13 cellular contexts compared by ENCODE assay signal in the genomic region with DNA sequence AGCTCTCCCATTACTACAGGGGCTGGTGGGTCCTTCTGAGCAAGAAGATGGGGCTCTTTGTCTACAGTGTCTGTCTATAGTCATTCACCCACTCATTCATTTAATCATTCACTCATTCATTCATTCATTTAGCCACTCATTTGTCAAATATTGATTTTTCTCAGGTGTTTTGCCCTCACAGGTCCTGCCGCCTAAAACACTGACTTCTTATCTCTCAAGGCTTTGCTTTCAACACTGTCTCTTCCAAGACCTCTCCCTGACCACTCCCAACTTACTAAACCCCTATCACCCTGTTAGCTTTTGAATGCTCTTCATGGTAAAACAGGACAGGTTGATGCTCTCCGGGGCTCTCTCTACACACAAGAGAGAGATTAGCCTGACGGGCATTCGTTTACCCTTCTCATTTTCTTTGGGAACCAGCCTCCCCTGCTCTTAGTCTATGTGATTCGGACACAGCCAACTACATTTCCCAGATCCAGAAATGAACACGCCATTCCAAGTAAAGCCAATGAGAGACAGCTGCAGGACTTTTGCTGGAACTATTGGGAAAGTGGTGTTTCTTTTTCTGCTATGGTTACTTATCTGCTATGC. TPM values are rescaled to one million over a fixed set of nuclear protein-coding genes. Genes with fewer than 3 reads are reported as not detected.
DNase-seq lines count a peak whose midpoint lies in the region; ATAC-seq and TF ChIP-seq lines count a peak whose summit lies in the region.
"Had no signal": no experiment of that assay in that cellular context is flagged by ENCODE, and none has a peak within 500 bp of the region (broad histone marks: within the 10 kb centered on the region; RNA-seq: fewer than 3 reads in every experiment).

No MANE protein-coding gene starts in this region.

- POLR2A ChIA-PET in activated CD8-positive, alpha-beta T cell treated with anti-CD3 and anti-CD28 coated beads for 36 hours (lab: Charles Lee) = interaction anchor here (0.7 to 2.5 kb wide), 8 partner anchors 9 to 90 kb away, joined by 3 to 11 read pairs (median 3); a partner anchor contains a TSS

- peak overlapping the region; percentile 98 for H3K27ac Mint-ChIP-seq in T-helper 2 cell treated with Interferon-gamma antibody and Interleukin-4, amounts not matched to agents 5 μg/mL and 100 μg/mL, for 36 hours
- peak overlapping the region; percentile 94 for H3K27ac Mint-ChIP-seq in activated CD8-positive, alpha-beta T cell treated with anti-CD3 and anti-CD28 coated beads for 36 hours

- H2AFZ ChIP-seq in osteoblast (ENCODE audit: low read length) = no peak overlapping the region

- CTCF ChIA-PET in activated CD8-positive, alpha-beta T cell treated with anti-CD3 and anti-CD28 coated beads for 36 hours (lab: Charles Lee) = interaction anchor here (0.9 to 2.9 kb wide), 3 partner anchors 45 to 64 kb away, joined by 3 to 9 read pairs (median 4); a partner anchor contains a TSS

- H3K4me1 Mint-ChIP-seq in T-helper 2 cell treated with Interferon-gamma antibody and Interleukin-4, amounts not matched to agents 5 μg/mL and 100 μg/mL, for 36 hours (ENCODE audit: low read depth) = peaks cover 58% of the 10 kb centered on the region
- H3K4me1 Mint-ChIP-seq in activated CD8-positive, alpha-beta T cell treated with anti-CD3 and anti-CD28 coated beads for 36 hours (ENCODE audit: low read depth) = peaks cover 78% of the 10 kb centered on the region

- no peak for DNase-seq in T-helper 2 cell treated with Interferon-gamma antibody and Interleukin-4, amounts not matched to agents 5 μg/mL and 100 μg/mL, for 36 hours (ENCODE audit: low spot score)
- no peak for DNase-seq in T-helper 2 cell
- no peak for DNase-seq in activated CD8-positive, alpha-beta T cell treated with anti-CD3 and anti-CD28 coated beads for 36 hours
- DNase-seq in osteoblast (ENCODE audit: insufficient read length, low spot score, missing footprints) = peak; percentile 62
- DNase-seq in NCI-H1436 treated with DMSO at 0.1 percent for 48 hours (lab: John Stamatoyannopoulos, UW) = no peak
- no peak for DNase-seq in stimulated activated CD8-positive, alpha-beta memory T cell treated with anti-CD3 and anti-CD28 coated beads, Interleukin-4, amount 100 ng/mL, for 48 hours
- DNase-seq: midbrain, NCI-H187 treated with DMSO at 0.1 percent for 48 hours, SHP77 had no signal

- peaks cover 6% of the 10 kb centered on the region for H3K27me3 ChIP-seq in osteoblast (ENCODE audit: insufficient read depth, low read length)
- H3K27me3 ChIP-seq: right lobe of liver had no signal

- peaks cover 6% of the 10 kb centered on the region for H3K36me3 Mint-ChIP-seq in T-helper 2 cell treated with Interferon-gamma antibody and Interleukin-4, amounts not matched to agents 5 μg/mL and 100 μg/mL, for 36 hours (ENCODE audit: low read depth)
- H3K36me3 Mint-ChIP-seq in activated CD8-positive, alpha-beta T cell treated with anti-CD3 and anti-CD28 coated beads for 36 hours (ENCODE audit: low read depth) = peaks cover 9% of the 10 kb centered on the region

- ATAC-seq in HG02571 (IDR thresholded peaks at IDR 0.05; ENCODE audit: unreplicated experiment) = peak; percentile 11
- ATAC-seq in activated CD8-positive, alpha-beta T cell treated with anti-CD3 and anti-CD28 coated beads for 36 hours = no peak
- ATAC-seq in GM18861 (IDR thresholded peaks at IDR 0.05; ENCODE audit: unreplicated experiment) = no peak

- no peaks in the 10 kb centered on the region for H3K36me3 ChIP-seq in osteoblast (ENCODE audit: insufficient read depth, low read length)
- H3K36me3 ChIP-seq: right lobe of liver had no signal

- H3K4me1 ChIP-seq in osteoblast (ENCODE audit: insufficient read depth, low read length) = no peaks in the 10 kb centered on the region
- H3K4me1 ChIP-seq: right lobe of liver had no signal

- no peak for TF ChIP-seq CTCF in activated CD8-positive, alpha-beta T cell treated with anti-CD3 and anti-CD28 coated beads for 36 hours (IDR thresholded peaks at IDR 0.05)
- no peak for TF ChIP-seq CTCF in osteoblast (IDR thresholded peaks at IDR 0.05; ENCODE audit: extremely low read depth, low read depth, low read length)

- H4K20me1 ChIP-seq in osteoblast (ENCODE audit: insufficient read depth, low read length) = no peaks in the 10 kb centered on the region

- H3K27ac ChIP-seq in osteoblast (ENCODE audit: low read depth, low read length) = no peak overlapping the region
- H3K27ac ChIP-seq: right lobe of liver had no signal

- no peak overlapping the region for H3K4me2 ChIP-seq in osteoblast (ENCODE audit: insufficient read depth, low read length)

- H3K4me3 ChIP-seq in osteoblast (ENCODE audit: insufficient read depth, low read length) = no peak overlapping the region
- H3K4me3 ChIP-seq: right lobe of liver had no signal

- no peaks in the 10 kb centered on the region for H3K27me3 Mint-ChIP-seq in T-helper 2 cell treated with Interferon-gamma antibody and Interleukin-4, amounts not matched to agents 5 μg/mL and 100 μg/mL, for 36 hours (ENCODE audit: low read depth)
- H3K27me3 Mint-ChIP-seq in activated CD8-positive, alpha-beta T cell treated with anti-CD3 and anti-CD28 coated beads for 36 hours = no peaks in the 10 kb centered on the region

- intact Hi-C loops in activated CD8-positive, alpha-beta T cell treated with anti-CD3 and anti-CD28 coated beads for 36 hours (cut with micrococcal nuclease) = no loop called here

- peaks cover 8% of the 10 kb centered on the region for H3K9me3 Mint-ChIP-seq in T-helper 2 cell treated with Interferon-gamma antibody and Interleukin-4, amounts not matched to agents 5 μg/mL and 100 μg/mL, for 36 hours
- peaks cover 5% of the 10 kb centered on the region for H3K9me3 Mint-ChIP-seq in activated CD8-positive, alpha-beta T cell treated with anti-CD3 and anti-CD28 coated beads for 36 hours

- H3K4me3 Mint-ChIP-seq in T-helper 2 cell treated with Interferon-gamma antibody and Interleukin-4, amounts not matched to agents 5 μg/mL and 100 μg/mL, for 36 hours = peak overlapping the region; percentile 86
- peak overlapping the region; percentile 17 for H3K4me3 Mint-ChIP-seq in activated CD8-positive, alpha-beta T cell treated with anti-CD3 and anti-CD28 coated beads for 36 hours

- no peaks in the 10 kb centered on the region for H3K9me3 ChIP-seq in osteoblast (ENCODE audit: low read depth, low read length)
- H3K9me3 ChIP-seq: right lobe of liver had no signal

- no peaks in the 10 kb centered on the region for H3K79me2 ChIP-seq in osteoblast (ENCODE audit: insufficient read depth, low read length)

RNA-seq across cellular contexts. Expression of a gene that starts 22.7 kb away (rescaled TPM):
- not detected for total RNA-seq in activated CD8-positive, alpha-beta T cell treated with anti-CD3 and anti-CD28 coated beads for 36 hours
- total RNA-seq in osteoblast = not detected in 2 replicates
- total RNA-seq: A172, right lobe of liver had no signal

RNA-seq across cellular contexts. Expression of a gene that starts 43.0 kb away (rescaled TPM):
- 10 to 100 TPM; 20.0 to 20.6 TPM for total RNA-seq in activated CD8-positive, alpha-beta T cell treated with anti-CD3 and anti-CD28 coated beads for 36 hours
- 0.29 and 0.36 TPM in 2 replicates for total RNA-seq in osteoblast

RNA-seq across cellular contexts. Expression of a gene that starts 51.3 kb away (rescaled TPM):
- total RNA-seq in activated CD8-positive, alpha-beta T cell treated with anti-CD3 and anti-CD28 coated beads for 36 hours = 100 to 1,000 TPM; 225 to 241 TPM
- 29.0 and 32.4 TPM in 2 replicates for total RNA-seq in osteoblast

Comparison
In these comparisons a context has a peak if more than half of its experiments do, and no peak if none do; other contexts are left out.
1. RNA of a gene that starts 43.0 kb away (total RNA-seq): 20.0 to 20.6 TPM in activated CD8-positive, alpha-beta T cell treated with anti-CD3 and anti-CD28 coated beads for 36 hours; 0.29 to 0.36 TPM in osteoblast; every median in the first group is over 10 times any median in the second.